14 cellular contexts compared by ENCODE assay signal in genomic region chr5:95801532-95801931, GRCh38.
"Had no signal": no experiment of that assay in that cellular context is flagged by ENCODE, and none has a peak within 500 bp of the region (broad histone marks: within the 10 kb centered on the region; RNA-seq: fewer than 3 reads in every experiment).

No MANE protein-coding gene starts in this region.

- H3K4me1 ChIP-seq: gastroesophageal sphincter had no signal

- DNase-seq: activated CD4-positive, alpha-beta T cell treated with anti-CD3 and anti-CD28 coated beads for 48 hours; activated CD8-positive, alpha-beta T cell treated with anti-CD3 and anti-CD28 coated beads for 36 hours; activated effector memory CD4-positive, alpha-beta T cell treated with Interleukin-2 at 50 U/mL for 16 hours; activated T-cell treated with anti-CD3 and anti-CD28 coated beads, Interleukin-2, amount 50 U/mL, for 4 hours; amygdala; cerebellar nuclear complex; dermis blood vessel endothelial cell; naive thymus-derived CD4-positive, alpha-beta T cell; posterior cingulate gyrus; stimulated activated CD4-positive, alpha-beta T cell treated with anti-CD3 and anti-CD28 coated beads, Interleukin-2, amount 100 ng/mL, for 48 hours had no signal

- H3K4me3 ChIP-seq: gastroesophageal sphincter, lung had no signal

- ATAC-seq: activated CD8-positive, alpha-beta T cell treated with anti-CD3 and anti-CD28 coated beads for 36 hours; activated T-cell treated with anti-CD3 and anti-CD28 coated beads, Interleukin-2, amount 50 U/mL, for 4 hours; gastroesophageal sphincter; naive thymus-derived CD4-positive, alpha-beta T cell; stimulated activated memory B cell treated with anti-CD40 and anti-IgM and Interleukin-4, amounts not matched to agents 10 μg/mL and 1 μg/mL and 100 μg/mL, for 72 hours; WTC11 had no signal

- H3K27me3 ChIP-seq: gastroesophageal sphincter had no signal

- H3K27ac ChIP-seq: gastroesophageal sphincter had no signal
